ENCODE assay signal across 22 cellular contexts in the genomic region with DNA sequence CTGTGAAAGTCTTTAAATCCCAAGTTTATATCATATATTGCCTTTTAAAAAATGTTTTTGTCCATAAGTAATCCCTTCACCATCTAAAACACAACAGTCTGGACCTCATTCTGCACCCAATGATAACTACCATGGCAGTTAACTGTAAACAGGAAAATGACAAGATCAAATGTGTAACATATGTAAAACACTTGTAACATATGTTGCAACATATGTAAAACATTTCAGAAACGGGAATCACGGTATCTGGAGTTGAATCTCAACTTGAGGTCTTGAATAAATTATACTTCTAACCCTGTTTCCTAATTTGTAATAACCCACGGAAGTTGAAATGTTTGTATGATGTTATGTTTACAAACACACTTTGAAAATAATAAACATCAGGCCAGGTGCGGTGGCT.
"Had no signal": no experiment of that assay in that cellular context is flagged by ENCODE, and none has a peak within 500 bp of the region (broad histone marks: within the 10 kb centered on the region; RNA-seq: fewer than 3 reads in every experiment).

No MANE protein-coding gene starts in this region.

- H3K4me3 ChIP-seq: MG63, SJSA1, SK-N-MC had no signal

- H3K27me3 ChIP-seq: MG63, SJSA1 had no signal

- H3K27ac ChIP-seq: SJSA1, SK-N-MC had no signal

- DNase-seq: Karpas-422, KG1, MG63, NCI-H1092, NCI-H1105 treated with DMSO at 0.1 percent for 48 hours, NCI-H1417 treated with DMSO at 0.1 percent for 48 hours, NCI-H146, NCI-H187, NCI-H2029, NCI-H2081 treated with DMSO at 0.1 percent for 48 hours, NCI-H2171, NCI-H226, NCI-H446, NCI-H510A, NCI-H524 treated with DMSO at 0.1 percent for 48 hours, NCI-H69, NCI-H774, Right ventricle myocardium superior, RPMI8226, SIG-M5 had no signal

- H3K9me3 ChIP-seq: MG63, SJSA1 had no signal
